Comparison of ENCODE assay signal across 8 cellular contexts in genomic region chr17:74008196-74008595, GRCh38.
DNase-seq lines count a peak whose midpoint lies in the region; ATAC-seq, FAIRE-seq and TF ChIP-seq lines count a peak whose summit lies in the region.

No MANE protein-coding gene starts in this region.

- H3K9ac ChIP-seq in kidney (ENCODE audit: low read length in 2 of 2), result no peak overlapping the region

- peak; percentile 59 for TF ChIP-seq CTCF in DOHH2 (IDR thresholded peaks at IDR 0.05; ENCODE audit: low read depth, low read length, poor library complexity, severe bottlenecking)
- peak; percentile 50; the same call in 1 of the 2 replicates for TF ChIP-seq CTCF in LNCAP (IDR thresholded peaks at IDR 0.05)
- TF ChIP-seq CTCF in kidney (IDR thresholded peaks at IDR 0.05; ENCODE audit: borderline replicate concordance, extremely low read depth, insufficient read depth), result no peak
- no peak for TF ChIP-seq CTCF in vagina (IDR thresholded peaks at IDR 0.05)

- H3K27me3 ChIP-seq in DOHH2 (ENCODE audit: control insufficient read depth, low read length) (peaks cover 10% of the 10 kb centered on the region), vagina (no peaks in the 10 kb centered on the region)
- no peaks in the 10 kb centered on the region for H3K27me3 ChIP-seq in naive thymus-derived CD4-positive, alpha-beta T cell (ENCODE audit: control insufficient read depth in 2 of 2, insufficient read depth in 2 of 2, low read length in 2 of 2)

- H3K4me1 ChIP-seq in DOHH2 (ENCODE audit: control insufficient read depth, low read length) (no peaks in the 10 kb centered on the region), kidney (ENCODE audit: control insufficient read depth in 1 of 2, insufficient read depth in 1 of 2, low read depth in 1 of 2, low read length in 2 of 2) (no peaks in the 10 kb centered on the region), vagina (no peaks in the 10 kb centered on the region)
- H3K4me1 ChIP-seq in naive thymus-derived CD4-positive, alpha-beta T cell (ENCODE audit: control insufficient read depth in 2 of 2, insufficient read depth in 2 of 2, low read length in 2 of 2), result peaks cover 0 to 8% of the 10 kb centered on the region in 2 donors

- CTCF ChIA-PET in naive thymus-derived CD4-positive, alpha-beta T cell (lab: Charles Lee), result interaction anchor here (0.8 to 1.1 kb wide), 3 partner anchors 9 to 53 kb away, joined by 3 to 4 read pairs (median 4); no protein-coding TSS in a partner anchor

- H4K20me1 ChIP-seq in DOHH2 (ENCODE audit: control insufficient read depth, insufficient read depth, low read depth, low read length), result no peaks in the 10 kb centered on the region

- H3K79me2 ChIP-seq in DOHH2 (ENCODE audit: control insufficient read depth, low read length), result no peaks in the 10 kb centered on the region

- H3K27ac ChIP-seq in DOHH2 (ENCODE audit: low read depth, low read length), result no peak overlapping the region
- H3K27ac ChIP-seq in naive thymus-derived CD4-positive, alpha-beta T cell (ENCODE audit: low read depth, low read length), result no peak overlapping the region
- no peak overlapping the region for H3K27ac ChIP-seq in kidney (ENCODE audit: low read depth in 2 of 2, low read length in 2 of 2)
- H3K27ac ChIP-seq in vagina, result no peak overlapping the region

- peaks cover 3 to 34% (median 10%) of the 10 kb centered on the region in 5 donors for H3K27me3 Mint-ChIP-seq in naive thymus-derived CD4-positive, alpha-beta T cell

- no peaks in the 10 kb centered on the region for H3K9me3 Mint-ChIP-seq in naive thymus-derived CD4-positive, alpha-beta T cell

- DNase-seq in activated CD4-positive, alpha-beta T cell treated with anti-CD3 and anti-CD28 coated beads for 48 hours, result peak; percentile 61
- peak in 4 of 9 donors; percentile 9 to 19 (median 16) for DNase-seq in naive thymus-derived CD4-positive, alpha-beta T cell
- DNase-seq in kidney (no peak), vagina (ENCODE audit: extremely low spot score in 2 of 2) (no peak), foreskin melanocyte (no peak)

- intact Hi-C loops in naive thymus-derived CD4-positive, alpha-beta T cell (cut with micrococcal nuclease), result loop anchor here in 1 of 2 donors (2.0 kb wide), 1 partner anchor 55 kb away; no protein-coding TSS in a partner anchor
- intact Hi-C loops in kidney (cut with DNase I) (no loop called here), vagina (cut with DNase I) (no loop called here)

- no peaks in the 10 kb centered on the region for H3K9me2 ChIP-seq in DOHH2 (replicated peaks; ENCODE audit: control insufficient read depth, low read length)

- peak overlapping the region in 1 of 9 donors; percentile 14 for H3K27ac Mint-ChIP-seq in naive thymus-derived CD4-positive, alpha-beta T cell

- no peak overlapping the region for H3K4me3 ChIP-seq in DOHH2 (ENCODE audit: low read length)
- no peak overlapping the region for H3K4me3 ChIP-seq in naive thymus-derived CD4-positive, alpha-beta T cell (ENCODE audit: low read length)
- H3K4me3 ChIP-seq in kidney (ENCODE audit: low read length in 2 of 2), result no peak overlapping the region
- H3K4me3 ChIP-seq in vagina, result no peak overlapping the region

- peak; percentile 42 for ATAC-seq in naive thymus-derived CD4-positive, alpha-beta T cell
- ATAC-seq in HG03196 (IDR thresholded peaks at IDR 0.05; ENCODE audit: unreplicated experiment), result no peak

- H3F3A ChIP-seq in DOHH2 (ENCODE audit: control insufficient read depth, insufficient read depth), result no peaks in the 10 kb centered on the region

- no peak for FAIRE-seq in kidney (lab: Jason Lieb, UNC)

- no peak overlapping the region for H3K4me2 ChIP-seq in DOHH2 (ENCODE audit: low read length)

- H3K9me3 ChIP-seq in DOHH2 (ENCODE audit: control insufficient read depth, insufficient read depth, low read length) (no peaks in the 10 kb centered on the region), kidney (ENCODE audit: control insufficient read depth in 1 of 2, low read length in 2 of 2) (no peaks in the 10 kb centered on the region), vagina (no peaks in the 10 kb centered on the region)
- no peaks in the 10 kb centered on the region for H3K9me3 ChIP-seq in naive thymus-derived CD4-positive, alpha-beta T cell (ENCODE audit: control insufficient read depth in 2 of 3, low read length in 3 of 3)

- POLR2A ChIA-PET in naive thymus-derived CD4-positive, alpha-beta T cell (lab: Charles Lee), result no interaction called here

- TF ChIP-seq POLR2A in vagina (IDR thresholded peaks at IDR 0.05), result no peak

- H3K36me3 ChIP-seq in DOHH2 (ENCODE audit: control insufficient read depth, low read length) (no peaks in the 10 kb centered on the region), kidney (ENCODE audit: control insufficient read depth in 1 of 2, insufficient read depth in 2 of 2, low read length in 2 of 2) (no peaks in the 10 kb centered on the region), vagina (no peaks in the 10 kb centered on the region)
- no peaks in the 10 kb centered on the region for H3K36me3 ChIP-seq in naive thymus-derived CD4-positive, alpha-beta T cell (ENCODE audit: control insufficient read depth in 2 of 3, insufficient read depth in 3 of 3, low read length in 3 of 3)

- peaks cover 10 to 31% (median 15%) of the 10 kb centered on the region in 7 donors for H3K4me1 Mint-ChIP-seq in naive thymus-derived CD4-positive, alpha-beta T cell

- no peak overlapping the region for H3K4me3 Mint-ChIP-seq in naive thymus-derived CD4-positive, alpha-beta T cell

- H3K36me3 Mint-ChIP-seq in naive thymus-derived CD4-positive, alpha-beta T cell, result no peaks in the 10 kb centered on the region

Comparison
In these comparisons a context has a peak if more than half of its experiments do, and no peak if none do; other contexts are left out.
1. CTCF ChIP-seq: peak in DOHH2 (single experiment) and LNCAP (single experiment); none in kidney (single experiment) and vagina (0 of 3).